In the genomic region with DNA sequence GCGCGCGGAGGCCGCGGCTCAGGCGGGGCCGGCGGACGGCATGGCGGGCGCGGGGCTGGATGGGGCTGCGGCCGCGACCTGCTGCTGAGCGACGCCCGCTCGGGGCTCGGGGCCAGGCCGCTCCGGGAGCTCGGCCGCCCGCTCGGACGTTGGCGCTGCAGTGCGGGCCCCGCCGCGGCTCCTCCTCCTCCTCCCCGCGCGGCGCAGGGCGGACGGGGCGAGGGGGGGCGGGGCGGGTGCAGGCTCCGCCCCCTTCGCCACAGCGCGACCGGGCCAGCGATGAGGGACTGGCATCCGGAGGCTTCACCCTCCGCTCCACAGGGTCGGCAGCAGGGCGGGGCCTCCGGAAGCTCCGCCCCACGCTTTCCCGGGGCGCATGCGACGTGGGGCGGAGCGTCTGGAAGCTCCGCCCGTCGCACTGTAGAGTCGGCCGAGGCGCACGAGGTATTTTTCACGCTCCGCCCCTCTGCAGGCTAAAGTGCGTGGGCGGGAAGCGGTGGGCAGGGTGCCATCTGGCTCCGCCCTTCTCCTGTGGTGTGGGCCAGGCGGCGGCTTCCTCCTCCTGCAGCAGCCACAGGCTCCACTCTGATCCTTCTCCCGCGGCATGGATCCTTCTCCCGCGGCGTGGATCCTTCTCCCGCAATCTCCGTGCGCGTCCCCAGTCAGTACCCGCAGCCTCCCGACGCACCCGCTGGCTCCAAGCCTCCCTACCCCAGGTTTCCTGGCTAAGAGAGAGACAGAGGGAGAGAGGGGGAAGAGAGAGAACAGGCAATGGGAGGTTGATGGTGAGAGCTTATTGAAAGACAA, we compare ENCODE assay signal across 8 cellular contexts.
DNase-seq lines count a peak whose midpoint lies in the region; ATAC-seq and TF ChIP-seq lines count a peak whose summit lies in the region.
"Not testable (repeated sequence)": the region's sequence is repeated elsewhere in the genome, so short reads cannot be mapped to it uniquely, and the experiment has no call there.

No MANE protein-coding gene starts in this region.

- not testable (repeated sequence) for BruUV-seq in PC-3 (replicated peaks; lab: Mats Ljungman, UMichigan)

- not testable (repeated sequence) for H3K4me1 ChIP-seq in PC-3 (ENCODE audit: insufficient read depth, low read length); heart left ventricle; naive thymus-derived CD4-positive, alpha-beta T cell (ENCODE audit: control insufficient read depth in 2 of 2, insufficient read depth in 2 of 2, low read length in 2 of 2); upper lobe of right lung

- H3K9ac ChIP-seq in PC-3 (ENCODE audit: low read length), result not testable (repeated sequence)

- not testable (repeated sequence) for TF ChIP-seq CTCF in PC-3 (conservative IDR thresholded peaks at IDR 0.05; ENCODE audit: low read depth, low read length); heart left ventricle (IDR thresholded peaks at IDR 0.05); upper lobe of right lung (IDR thresholded peaks at IDR 0.05)

- not testable (repeated sequence) for H2AFZ ChIP-seq in PC-3 (ENCODE audit: low read length)

- not testable (repeated sequence) for H3F3A ChIP-seq in PC-3 (ENCODE audit: low read length, unreplicated experiment)

- POLR2A ChIA-PET in PC-3 (lab: Charles Lee; ENCODE audit: unreplicated experiment); naive thymus-derived CD4-positive, alpha-beta T cell (lab: Charles Lee): not testable (repeated sequence)

- not testable (repeated sequence) for H3K9me3 Mint-ChIP-seq in activated T-cell treated with anti-CD3 and anti-CD28 coated beads, Interleukin-2, amount 50 U/mL, for 72 hours; naive thymus-derived CD4-positive, alpha-beta T cell

- not testable (repeated sequence) for TF ChIP-seq POLR2A in heart left ventricle (IDR thresholded peaks at IDR 0.05)

- intact Hi-C loops in PC-3 (cut with micrococcal nuclease); heart left ventricle (cut with DNase I); naive thymus-derived CD4-positive, alpha-beta T cell (cut with micrococcal nuclease); upper lobe of right lung (cut with DNase I): not testable (repeated sequence)

- not testable (repeated sequence) for H3K9me3 ChIP-seq in PC-3 (ENCODE audit: low read length); heart left ventricle; naive thymus-derived CD4-positive, alpha-beta T cell (ENCODE audit: control insufficient read depth in 2 of 3, low read length in 3 of 3); upper lobe of right lung

- ATAC-seq in GM18502 (IDR thresholded peaks at IDR 0.05; ENCODE audit: poor library complexity, unreplicated experiment), result peak; percentile 45
- peak; percentile 78 for ATAC-seq in GM21737 (IDR thresholded peaks at IDR 0.05; ENCODE audit: unreplicated experiment)
- ATAC-seq in HG02981 (IDR thresholded peaks at IDR 0.05; ENCODE audit: unreplicated experiment), result peak; percentile 72
- peak; percentile 73 for ATAC-seq in PC-3
- peak; percentile 82 to 90 for ATAC-seq in activated T-cell treated with anti-CD3 and anti-CD28 coated beads, Interleukin-2, amount 50 U/mL, for 72 hours (replicated peaks in 1 of 2)
- ATAC-seq in heart left ventricle, result peak; percentile 77 to 95 (median 93)
- ATAC-seq in naive thymus-derived CD4-positive, alpha-beta T cell, result peak; percentile 97
- ATAC-seq in upper lobe of right lung, result peak; percentile 96

- not testable (repeated sequence) for H3K36me3 Mint-ChIP-seq in activated T-cell treated with anti-CD3 and anti-CD28 coated beads, Interleukin-2, amount 50 U/mL, for 72 hours (ENCODE audit: insufficient read depth in 2 of 2); naive thymus-derived CD4-positive, alpha-beta T cell

- H4K20me1 ChIP-seq in PC-3 (ENCODE audit: low read length), result not testable (repeated sequence)

- not testable (repeated sequence) for H3K27me3 ChIP-seq in PC-3 (ENCODE audit: low read length); heart left ventricle; naive thymus-derived CD4-positive, alpha-beta T cell (ENCODE audit: control insufficient read depth in 2 of 2, insufficient read depth in 2 of 2, low read length in 2 of 2); upper lobe of right lung

- H3K36me3 ChIP-seq in PC-3 (ENCODE audit: low read depth, low read length); heart left ventricle; naive thymus-derived CD4-positive, alpha-beta T cell (ENCODE audit: control insufficient read depth in 2 of 3, insufficient read depth in 3 of 3, low read length in 3 of 3); upper lobe of right lung: not testable (repeated sequence)

- H3K79me2 ChIP-seq in PC-3 (ENCODE audit: low read length), result not testable (repeated sequence)

- not testable (repeated sequence) for DNase-seq in PC-3; activated T-cell treated with anti-CD3 and anti-CD28 coated beads, Interleukin-2, amount 50 U/mL, for 72 hours; heart left ventricle; naive thymus-derived CD4-positive, alpha-beta T cell; upper lobe of right lung

- WGBS in heart left ventricle, 4 donors, result no CpG with 5 or more reads among the region's 88 CpGs

- not testable (repeated sequence) for H3K4me2 ChIP-seq in PC-3 (ENCODE audit: low read length)

- not testable (repeated sequence) for H3K4me1 Mint-ChIP-seq in activated T-cell treated with anti-CD3 and anti-CD28 coated beads, Interleukin-2, amount 50 U/mL, for 72 hours (ENCODE audit: low read depth); naive thymus-derived CD4-positive, alpha-beta T cell

- H3K9me2 ChIP-seq in PC-3 (replicated peaks; ENCODE audit: low read length), result not testable (repeated sequence)

- not testable (repeated sequence) for H3K27ac ChIP-seq in PC-3 (ENCODE audit: low read length); heart left ventricle; naive thymus-derived CD4-positive, alpha-beta T cell (ENCODE audit: low read depth, low read length); upper lobe of right lung

- not testable (repeated sequence) for H3K4me3 ChIP-seq in PC-3 (ENCODE audit: low read length); heart left ventricle; naive thymus-derived CD4-positive, alpha-beta T cell (ENCODE audit: low read length); upper lobe of right lung

- not testable (repeated sequence) for H3K27ac Mint-ChIP-seq in activated T-cell treated with anti-CD3 and anti-CD28 coated beads, Interleukin-2, amount 50 U/mL, for 72 hours; naive thymus-derived CD4-positive, alpha-beta T cell

- H3K4me3 Mint-ChIP-seq in activated T-cell treated with anti-CD3 and anti-CD28 coated beads, Interleukin-2, amount 50 U/mL, for 72 hours; naive thymus-derived CD4-positive, alpha-beta T cell: not testable (repeated sequence)

- H3K27me3 Mint-ChIP-seq in activated T-cell treated with anti-CD3 and anti-CD28 coated beads, Interleukin-2, amount 50 U/mL, for 72 hours (ENCODE audit: low read depth); naive thymus-derived CD4-positive, alpha-beta T cell: not testable (repeated sequence)

- CTCF ChIA-PET in PC-3 (lab: Charles Lee); naive thymus-derived CD4-positive, alpha-beta T cell (lab: Charles Lee): not testable (repeated sequence)

Comparison
In these comparisons a context has a peak if more than half of its experiments do, and no peak if none do; other contexts are left out.
1. ATAC-seq: peak in every context shown above with its lines; median percentile 97 in naive thymus-derived CD4-positive, alpha-beta T cell; 96 in upper lobe of right lung; 93 in heart left ventricle; 86 in activated T-cell treated with anti-CD3 and anti-CD28 coated beads, Interleukin-2, amount 50 U/mL, for 72 hours; 78 in GM21737; 73 in PC-3; 72 in HG02981; 45 in GM18502.